In the genomic region with DNA sequence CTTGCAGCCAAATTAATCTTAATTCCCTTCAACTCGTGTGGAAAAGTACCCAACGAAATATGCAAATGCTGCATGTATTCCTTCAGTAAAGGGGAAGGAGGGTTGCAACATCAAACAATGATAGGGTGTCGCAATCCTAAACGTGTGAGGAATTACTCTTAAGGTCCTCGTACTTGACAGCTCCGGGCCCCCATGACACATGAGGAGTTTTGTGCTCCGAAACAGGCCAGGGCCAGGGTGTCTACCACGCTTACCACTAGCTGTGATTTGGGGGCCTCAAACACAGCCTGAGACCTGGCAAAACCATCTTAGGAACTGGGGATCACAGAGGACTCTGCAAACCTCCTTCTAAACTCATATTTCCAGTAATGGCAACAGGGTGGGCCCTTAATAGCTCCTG, we compare ENCODE assay signal across 11 cellular contexts. TPM values are rescaled to one million over a fixed set of nuclear protein-coding genes. Genes with fewer than 3 reads are reported as not detected.
A peak's percentile ranks its signal among the peaks of the same experiment; 100 is the strongest.
DNase-seq lines count a peak whose midpoint lies in the region; ATAC-seq, FAIRE-seq and TF ChIP-seq lines count a peak whose summit lies in the region.
"Had no signal": no experiment of that assay in that cellular context is flagged by ENCODE, and none has a peak within 500 bp of the region (broad histone marks: within the 10 kb centered on the region; RNA-seq: fewer than 3 reads in every experiment).

No MANE protein-coding gene starts in this region.

- peak overlapping the region; percentile 72 to 84 for H3K4me3 Mint-ChIP-seq in CD14-positive monocyte
- H3K4me3 Mint-ChIP-seq: activated naive CD8-positive, alpha-beta T cell; B cell had no signal

- no peak for TF ChIP-seq POLR2A in esophagus muscularis mucosa (IDR thresholded peaks at IDR 0.05; ENCODE audit: low read depth)

- intact Hi-C loops in CD14-positive monocyte (cut with micrococcal nuclease), result loop anchor here (5.0 kb wide), 2 partner anchors 117 to 122 kb away; partner anchors contain the start of gene TMED10 (in 1 of the 2)
- intact Hi-C loops in esophagus muscularis mucosa (cut with DNase I), result loop anchor here (5.0 kb wide), 2 partner anchors 62 to 122 kb away; partner anchors contain the start of gene TMED10

- H3K36me3 Mint-ChIP-seq in CD14-positive monocyte, result peaks cover 0 to 2% of the 10 kb centered on the region in 2 donors
- H3K36me3 Mint-ChIP-seq: activated naive CD8-positive, alpha-beta T cell had no signal

- DNase-seq in CD14-positive monocyte (ENCODE audit: low spot score), result peak; percentile 95
- peak; percentile 53 for DNase-seq in RWPE1 (ENCODE audit: low spot score)
- DNase-seq in esophagus muscularis mucosa (ENCODE audit: extremely low spot score), result no peak
- peak; percentile 66 for DNase-seq in omental fat pad (ENCODE audit: low spot score)
- no peak for DNase-seq in SK-N-DZ (ENCODE audit: low spot score)
- DNase-seq in HK-2 (ENCODE audit: unreplicated experiment), result no peak
- DNase-seq in activated effector memory CD4-positive, alpha-beta T cell treated with anti-CD3 and anti-CD28 coated beads, Interleukin-2, amount 50 U/mL, for 16 hours, result no peak
- DNase-seq in frontal cortex (ENCODE audit: low spot score in 2 of 2), result no peak
- DNase-seq: NCI-H1048 had no signal

- no peaks in the 10 kb centered on the region for H3K27me3 ChIP-seq in esophagus muscularis mucosa

- H3K9me3 ChIP-seq in esophagus muscularis mucosa, result no peaks in the 10 kb centered on the region

- peak; percentile 36 for ATAC-seq in omental fat pad (ENCODE audit: low FRiP score)

- peak overlapping the region; percentile 99 to 100 (median 100) for H3K27ac Mint-ChIP-seq in CD14-positive monocyte
- H3K27ac Mint-ChIP-seq: activated naive CD8-positive, alpha-beta T cell; B cell had no signal

- H3K27ac ChIP-seq in RWPE1 (peak overlapping the region; percentile 94), esophagus muscularis mucosa (replicated peaks in 1 of 4) (peak overlapping the region; percentile 56 to 74 (median 69))

- H3K27me3 Mint-ChIP-seq in CD14-positive monocyte (ENCODE audit: low read depth in 3 of 3), result peaks cover 0 to 8% (median 2%) of the 10 kb centered on the region in 3 donors
- H3K27me3 Mint-ChIP-seq: activated naive CD8-positive, alpha-beta T cell; B cell had no signal

- no peaks in the 10 kb centered on the region for H3K36me3 ChIP-seq in esophagus muscularis mucosa

- peaks cover 87% of the 10 kb centered on the region for H3K4me1 Mint-ChIP-seq in CD14-positive monocyte

- peaks cover 0 to 1% (median 0%) of the 10 kb centered on the region in 7 donors for H3K9me3 Mint-ChIP-seq in CD14-positive monocyte

- POLR2A ChIA-PET in RWPE1 (lab: Yijun Ruan, JAX; ENCODE audit: low non-redundant PET), result no interaction called here

- no peak for TF ChIP-seq CTCF in CD14-positive monocyte (IDR thresholded peaks at IDR 0.05)
- TF ChIP-seq CTCF in RWPE1 (conservative IDR thresholded peaks at IDR 0.05; ENCODE audit: low read depth), result no peak
- TF ChIP-seq CTCF in esophagus muscularis mucosa (IDR thresholded peaks at IDR 0.05), result no peak
- no peak for TF ChIP-seq CTCF in omental fat pad (IDR thresholded peaks at IDR 0.05)

- no peak for TF ChIP-seq EP300 in esophagus muscularis mucosa (IDR thresholded peaks at IDR 0.05)

- no peak overlapping the region for H3K4me3 ChIP-seq in esophagus muscularis mucosa

- no peak for FAIRE-seq in frontal cortex (lab: Jason Lieb, UNC)

- 69% methylated on average over 8 of the region's 8 CpGs for WGBS in esophagus muscularis mucosa

- H3K4me1 ChIP-seq in esophagus muscularis mucosa, result peaks cover 21 to 43% (median 29%) of the 10 kb centered on the region in 4 donors

- CTCF ChIA-PET in RWPE1 (lab: Yijun Ruan, JAX), result interaction anchor here (0.6 to 1.1 kb wide), 8 partner anchors 9 to 393 kb away, joined by 3 to 8 read pairs (median 4); no protein-coding TSS in a partner anchor

RNA-seq across cellular contexts. Expression of gene FOS, which starts 20.4 kb away (rescaled TPM):
- polyA plus RNA-seq in CD14-positive monocyte, result 1,000 to 10,000 TPM; 4,403 to 4,841 TPM
- total RNA-seq in esophagus muscularis mucosa (100 to 1,000 TPM in 2 of 4 donors, 10 to 100 TPM in 2; 68.6 to 695 (median 143) TPM), omental fat pad (1,000 to 10,000 TPM in 3 of 4 donors, 100 to 1,000 TPM in 1; 935 to 2,479 (median 2,174) TPM), frontal cortex (15.1 TPM)
- polyA plus RNA-seq in SK-N-DZ (2014; cell fraction: cytosol; rRNA removed), result 2.0 and 2.5 TPM in 2 replicates
- 9.7 and 20.3 TPM in 2 replicates for polyA plus RNA-seq in SK-N-DZ (2014; cell fraction: nucleus; rRNA removed)

Comparison
In these comparisons a context has a peak if more than half of its experiments do, and no peak if none do; other contexts are left out.
1. DNase-seq: peak in CD14-positive monocyte (single experiment), RWPE1 (single experiment) and omental fat pad (single experiment); none in esophagus muscularis mucosa (single experiment), SK-N-DZ (single experiment), HK-2 (single experiment), activated effector memory CD4-positive, alpha-beta T cell treated with anti-CD3 and anti-CD28 coated beads, Interleukin-2, amount 50 U/mL, for 16 hours (single experiment) and frontal cortex (0 of 2).